32 cellular contexts compared by ENCODE assay signal in the genomic region with DNA sequence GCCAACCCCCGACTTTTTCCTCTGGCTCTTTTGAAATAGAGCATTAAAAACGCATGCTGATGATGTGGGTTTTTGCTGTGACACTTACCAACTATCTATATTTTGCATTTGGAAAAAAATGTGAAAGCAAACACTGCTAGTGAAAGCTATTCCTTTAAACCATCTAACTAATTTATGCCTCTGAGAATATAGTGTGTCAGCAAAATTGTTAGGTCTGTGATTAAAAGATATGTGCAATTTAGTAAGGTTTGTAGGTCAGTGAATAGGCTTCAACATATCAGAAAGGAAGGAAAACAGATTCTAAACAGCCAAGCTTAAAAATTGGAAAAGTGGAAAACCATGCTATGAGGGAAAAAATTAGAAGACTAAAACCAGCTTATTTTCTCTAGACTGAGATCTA.
"Had no signal": no experiment of that assay in that cellular context is flagged by ENCODE, and none has a peak within 500 bp of the region (broad histone marks: within the 10 kb centered on the region; RNA-seq: fewer than 3 reads in every experiment).

No MANE protein-coding gene starts in this region.

- H3K27ac ChIP-seq: ascending aorta, cardiac muscle cell, colonic mucosa, VCaP had no signal

- ATAC-seq: activated CD4-positive, alpha-beta T cell treated with anti-CD3 and anti-CD28 coated beads for 36 hours; activated CD4-positive, CD25-positive, alpha-beta regulatory T cell treated with anti-CD3 and anti-CD28 coated beads, Interleukin-2, amount 50 U/mL, for 24 hours; activated CD8-positive, alpha-beta memory T cell treated with anti-CD3 and anti-CD28 coated beads, Interleukin-2, amount 10 ng/mL, durations not matched to agents 7 days and 5 days; activated CD8-positive, alpha-beta T cell treated with anti-CD3 and anti-CD28 coated beads, Interleukin-2, amount 10 ng/mL, durations not matched to agents 7 days and 5 days; activated naive CD8-positive, alpha-beta T cell treated with anti-CD3 and anti-CD28 coated beads, Interleukin-2, amount 50 U/mL, for 24 hours; activated T-helper 17 cell treated with anti-CD3 and anti-CD28 coated beads, Interleukin-2, amount 50 U/mL, for 72 hours had no signal

- H3K36me3 ChIP-seq: ascending aorta, cardiac muscle cell, colonic mucosa had no signal

- H3K4me1 ChIP-seq: ascending aorta, colonic mucosa had no signal

- H3K4me3 ChIP-seq: ascending aorta, cardiac muscle cell, colonic mucosa had no signal

- H3K27me3 ChIP-seq: ascending aorta, cardiac muscle cell, colonic mucosa had no signal

- H3K9me3 ChIP-seq: colonic mucosa had no signal

- DNase-seq: activated CD4-positive, alpha-beta memory T cell treated with anti-CD3 and anti-CD28 coated beads, Interleukin-2, amount 10 ng/mL, durations not matched to agents 7 days and 5 days; activated CD4-positive, alpha-beta T cell treated with anti-CD3 and anti-CD28 coated beads for 1 hour; activated CD4-positive, alpha-beta T cell treated with anti-CD3 and anti-CD28 coated beads for 36 hours; activated CD4-positive, alpha-beta T cell treated with anti-CD3 and anti-CD28 coated beads for 48 hours; activated CD4-positive, alpha-beta T cell treated with anti-CD3 and anti-CD28 coated beads, Interleukin-2, amount 10 ng/mL, durations not matched to agents 7 days and 5 days; activated CD4-positive, alpha-beta T cell treated with anti-CD3 and anti-CD28 coated beads, Interleukin-2, amount 50 U/mL, for 48 hours; activated CD4-positive, CD25-positive, alpha-beta regulatory T cell; activated CD8-positive, alpha-beta memory T cell treated with anti-CD3 and anti-CD28 coated beads for 24 hours; activated CD8-positive, alpha-beta memory T cell treated with anti-CD3 and anti-CD28 coated beads, Interleukin-2, amount 10 ng/mL, durations not matched to agents 7 days and 5 days; activated CD8-positive, alpha-beta memory T cell treated with anti-CD3 and anti-CD28 coated beads, Interleukin-2, amount 50 U/mL, for 48 hours; activated CD8-positive, alpha-beta T cell treated with anti-CD3 and anti-CD28 coated beads, Interleukin-2, amount 10 ng/mL, durations not matched to agents 7 days and 5 days; activated gamma-delta T cell; activated naive CD4-positive, alpha-beta T cell treated with anti-CD3 and anti-CD28 coated beads, Interleukin-2, amount 10 ng/mL, durations not matched to agents 7 days and 5 days; activated naive CD4-positive, alpha-beta T cell treated with Interleukin-2 at 50 U/mL for 16 hours; activated naive CD8-positive, alpha-beta T cell treated with anti-CD3 and anti-CD28 coated beads, Interleukin-2, amount 10 ng/mL, durations not matched to agents 7 days and 5 days; activated naive CD8-positive, alpha-beta T cell treated with anti-CD3 and anti-CD28 coated beads, Interleukin-2, amount 50 U/mL, for 24 hours; activated T-cell treated with anti-CD3 and anti-CD28 coated beads, Interleukin-2, amount 50 U/mL, for 24 hours; activated T-cell treated with anti-CD3 and anti-CD28 coated beads, Interleukin-2, amount 50 U/mL, for 48 hours; amygdala; anterior cingulate cortex; caudate nucleus; cerebellar nuclear complex; colonic mucosa; T-helper 2 cell; T-helper 9 cell had no signal

- FAIRE-seq: bronchial epithelial cell, TTC549 had no signal
